19 cellular contexts compared by ENCODE assay signal in genomic region chr16:4133897-4134372, GRCh38.
"Had no signal": no experiment of that assay in that cellular context is flagged by ENCODE, and none has a peak within 500 bp of the region (broad histone marks: within the 10 kb centered on the region; RNA-seq: fewer than 3 reads in every experiment).

No MANE protein-coding gene starts in this region.

- H3K27ac ChIP-seq: dorsolateral prefrontal cortex, esophagus muscularis mucosa, gastrocnemius medialis, heart right ventricle, right atrium auricular region, sigmoid colon, skin epidermis, testis, tibial nerve had no signal

- DNase-seq: cortex of kidney; dorsolateral prefrontal cortex; effector memory CD4-positive, alpha-beta T cell; gastrocnemius medialis; heart right ventricle; hypothalamus; kidney glomerular epithelial cell; naive thymus-derived CD4-positive, alpha-beta T cell; nephron progenitor cell; sigmoid colon; stimulated activated CD4-positive, alpha-beta T cell treated with anti-CD3 and anti-CD28 coated beads, Interleukin-2, amount 100 ng/mL, for 24 hours; stimulated activated CD4-positive, alpha-beta T cell treated with anti-CD3 and anti-CD28 coated beads, Interleukin-4, amount 100 ng/mL, for 4 hours; stimulated activated naive B cell treated with anti-CD40 and anti-IgM and Interleukin-4, amounts not matched to agents 10 μg/mL and 1 μg/mL and 100 μg/mL, for 72 hours; stimulated activated naive CD8-positive, alpha-beta T cell treated with anti-CD3 and anti-CD28 coated beads, Interleukin-15, amount 100 ng/mL, for 72 hours; testis had no signal

- H3K36me3 ChIP-seq: esophagus muscularis mucosa, gastrocnemius medialis, heart right ventricle, right atrium auricular region, sigmoid colon, tibial nerve had no signal

- H3K4me3 ChIP-seq: dorsolateral prefrontal cortex, esophagus muscularis mucosa, gastrocnemius medialis, heart right ventricle, right atrium auricular region, sigmoid colon, skin epidermis, testis, tibial nerve had no signal

- H3K9me3 Mint-ChIP-seq: stimulated activated naive B cell treated with anti-CD40 and anti-IgM and Interleukin-4, amounts not matched to agents 10 μg/mL and 1 μg/mL and 100 μg/mL, for 72 hours; stimulated activated naive CD8-positive, alpha-beta T cell treated with anti-CD3 and anti-CD28 coated beads, Interleukin-15, amount 100 ng/mL, for 72 hours had no signal

- H3K4me3 Mint-ChIP-seq: naive thymus-derived CD4-positive, alpha-beta T cell; nephron progenitor cell; stimulated activated naive B cell treated with anti-CD40 and anti-IgM and Interleukin-4, amounts not matched to agents 10 μg/mL and 1 μg/mL and 100 μg/mL, for 72 hours; stimulated activated naive CD8-positive, alpha-beta T cell treated with anti-CD3 and anti-CD28 coated beads, Interleukin-15, amount 100 ng/mL, for 72 hours had no signal

- ATAC-seq: gastrocnemius medialis; heart right ventricle; naive thymus-derived CD4-positive, alpha-beta T cell; stimulated activated naive B cell treated with anti-CD40 and anti-IgM and Interleukin-4, amounts not matched to agents 10 μg/mL and 1 μg/mL and 100 μg/mL, for 72 hours; stimulated activated naive CD8-positive, alpha-beta T cell treated with anti-CD3 and anti-CD28 coated beads, Interleukin-15, amount 100 ng/mL, for 72 hours had no signal

- H3K27ac Mint-ChIP-seq: naive thymus-derived CD4-positive, alpha-beta T cell; nephron progenitor cell; stimulated activated naive B cell treated with anti-CD40 and anti-IgM and Interleukin-4, amounts not matched to agents 10 μg/mL and 1 μg/mL and 100 μg/mL, for 72 hours had no signal

- H3K27me3 ChIP-seq: esophagus muscularis mucosa, gastrocnemius medialis, right atrium auricular region, sigmoid colon, testis had no signal

- H3K4me1 Mint-ChIP-seq: stimulated activated naive B cell treated with anti-CD40 and anti-IgM and Interleukin-4, amounts not matched to agents 10 μg/mL and 1 μg/mL and 100 μg/mL, for 72 hours had no signal
